ENCODE assay signal across 10 cellular contexts in genomic region chr14:37977481-37977880, GRCh38.
"Had no signal": no experiment of that assay in that cellular context is flagged by ENCODE, and none has a peak within 500 bp of the region (broad histone marks: within the 10 kb centered on the region; RNA-seq: fewer than 3 reads in every experiment).

No MANE protein-coding gene starts in this region.

- H3K4me1 Mint-ChIP-seq: IgD-negative memory B cell had no signal

- H3K27me3 Mint-ChIP-seq: IgD-negative memory B cell had no signal

- H3K9me3 ChIP-seq: HAP-1 had no signal

- FAIRE-seq: HepG2 had no signal

- H3K36me3 Mint-ChIP-seq: IgD-negative memory B cell had no signal

- H3K4me3 Mint-ChIP-seq: HFFc6, IgD-negative memory B cell had no signal

- DNase-seq: GM23248, GOT3, H7, HFFc6, KBM-7 had no signal

- H3K27ac Mint-ChIP-seq: HFFc6, IgD-negative memory B cell had no signal

- H3K4me1 ChIP-seq: HAP-1 had no signal

- ATAC-seq: HCT116, HepG2 had no signal

- H3K4me3 ChIP-seq: GM23248, HAP-1 had no signal

- H3K36me3 ChIP-seq: HAP-1 had no signal

- H3K27ac ChIP-seq: GM23248, HL-60 had no signal
